In the genomic region with DNA sequence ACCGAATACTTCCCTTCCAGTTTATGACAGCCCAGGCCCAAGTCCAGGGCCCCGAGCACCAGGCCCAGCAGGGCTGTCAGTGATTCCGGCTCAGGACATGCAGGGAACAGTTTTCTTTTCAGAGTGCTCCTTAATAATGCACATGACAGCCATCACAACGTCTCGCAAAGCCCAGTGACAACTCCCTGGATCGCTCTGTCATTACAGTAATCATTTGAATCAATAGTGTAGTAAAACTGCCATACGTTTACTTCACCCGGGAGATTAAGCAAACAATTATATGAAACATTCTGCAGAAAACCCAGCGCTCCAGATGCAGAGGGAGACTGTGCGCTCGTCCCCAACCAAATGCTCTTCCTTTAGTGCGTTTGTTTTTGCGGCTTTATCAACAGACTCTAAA, we compare ENCODE assay signal across 7 cellular contexts.
"Had no signal": no experiment of that assay in that cellular context is flagged by ENCODE, and none has a peak within 500 bp of the region (broad histone marks: within the 10 kb centered on the region; RNA-seq: fewer than 3 reads in every experiment).

No MANE protein-coding gene starts in this region.

- ATAC-seq: GM23338, HepG2 had no signal

- H3K4me2 ChIP-seq: GM23338 had no signal

- H3K27ac ChIP-seq: HL-60 had no signal

- H2AFZ ChIP-seq: GM23338 had no signal

- H3K27ac Mint-ChIP-seq: GM23338, H9, IgD-negative memory B cell had no signal

- H3K36me3 Mint-ChIP-seq: IgD-negative memory B cell had no signal

- H3K4me3 ChIP-seq: GM23338 had no signal

- H3K4me1 Mint-ChIP-seq: GM23338, H9 had no signal

- DNase-seq: H9, HCEC 1CT, KBM-7 had no signal

- H3K4me3 Mint-ChIP-seq: GM23338, H9, IgD-negative memory B cell had no signal

- H3K9me3 Mint-ChIP-seq: GM23338, H9 had no signal
